ENCODE assay signal across 8 cellular contexts in the genomic region with DNA sequence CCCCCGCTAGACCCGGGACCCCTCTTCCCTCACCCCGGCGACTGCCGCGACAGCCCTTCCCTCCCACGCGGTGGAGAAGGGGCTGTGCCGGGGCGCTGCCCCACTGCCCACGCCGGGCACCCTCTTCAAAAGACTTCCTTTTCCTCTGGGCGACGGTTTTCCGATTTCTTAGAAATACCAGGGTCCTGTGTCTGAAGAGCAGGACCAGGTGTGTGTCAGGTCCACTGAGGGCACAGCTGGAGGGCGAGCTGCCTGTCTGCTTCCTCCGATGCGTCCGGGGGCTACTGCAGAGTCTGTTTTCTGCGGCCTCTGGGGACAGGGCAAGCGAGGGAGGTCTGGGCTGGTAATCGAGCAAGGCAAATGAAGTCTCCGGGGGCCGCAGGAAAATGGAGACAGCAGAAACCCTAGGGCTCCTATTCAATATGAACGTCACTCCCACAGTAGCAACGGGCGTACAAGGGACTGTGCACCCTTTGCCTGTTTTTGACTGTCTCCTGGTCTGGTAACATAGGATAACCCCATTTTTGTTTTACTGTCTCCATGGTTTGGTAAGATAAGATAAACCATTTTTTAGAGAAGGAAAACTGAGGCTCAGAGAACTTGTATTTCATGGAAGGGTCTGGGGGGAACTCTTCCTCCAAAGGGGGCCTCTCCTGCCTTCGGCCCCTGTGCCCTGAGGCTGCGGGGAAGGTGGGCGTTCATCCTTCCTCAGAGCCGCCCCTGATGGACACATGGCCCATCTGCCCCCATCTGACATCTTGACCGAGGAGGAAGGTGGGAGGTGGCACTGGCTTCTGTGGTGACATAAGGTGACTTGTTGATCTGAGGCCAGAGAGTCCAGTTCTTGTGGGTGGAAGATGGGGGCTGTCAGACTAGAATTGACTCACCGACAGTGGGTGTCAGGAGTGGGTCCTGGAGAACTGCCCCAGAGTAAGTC. TPM values are rescaled to one million over a fixed set of nuclear protein-coding genes. Genes with fewer than 3 reads are reported as not detected.
DNase-seq lines count a peak whose midpoint lies in the region; ATAC-seq and TF ChIP-seq lines count a peak whose summit lies in the region.

No MANE protein-coding gene starts in this region.

- H3K4me1 ChIP-seq in foreskin keratinocyte: no peaks in the 10 kb centered on the region

- H3K36me3 Mint-ChIP-seq in activated CD4-positive, alpha-beta memory T cell treated with anti-CD3 and anti-CD28 coated beads for 36 hours: peaks cover 39% of the 10 kb centered on the region

- no peak for TF ChIP-seq CTCF in AG10803 (conservative IDR thresholded peaks at IDR 0.05; ENCODE audit: low read length)
- no peak for TF ChIP-seq CTCF in foreskin keratinocyte (conservative IDR thresholded peaks at IDR 0.05)
- TF ChIP-seq CTCF in omental fat pad (IDR thresholded peaks at IDR 0.05): no peak

- peak overlapping the region; percentile 97 for H3K27ac Mint-ChIP-seq in activated CD4-positive, alpha-beta memory T cell treated with anti-CD3 and anti-CD28 coated beads for 36 hours

- DNase-seq in AG10803 (ENCODE audit: low read depth) (no peak), Right ventricle myocardium superior (no peak), NCI-H748 (lab: John Stamatoyannopoulos, UW; ENCODE audit: unreplicated experiment) (no peak), foreskin keratinocyte (no peak), omental fat pad (ENCODE audit: low spot score) (no peak)
- peak; percentile 36 for DNase-seq in activated CD4-positive, alpha-beta memory T cell treated with anti-CD3 and anti-CD28 coated beads for 36 hours
- DNase-seq in stimulated activated naive CD8-positive, alpha-beta T cell treated with anti-CD3 and anti-CD28 coated beads, Interleukin-15, Interleukin-2, amounts not matched to agents 100 U/mL and 50 U/mL, for 24 hours: peak; percentile 43

- intact Hi-C loops in activated CD4-positive, alpha-beta memory T cell treated with anti-CD3 and anti-CD28 coated beads for 36 hours (cut with micrococcal nuclease): no loop called here
- intact Hi-C loops in Right ventricle myocardium superior (cut with DNase I): no loop called here

- CTCF ChIA-PET in activated CD4-positive, alpha-beta memory T cell treated with anti-CD3 and anti-CD28 coated beads for 36 hours (lab: Charles Lee): interaction anchor here (1.4 to 2.8 kb wide), 2 partner anchors 41 to 42 kb away, joined by 6 to 23 read pairs; no protein-coding TSS in a partner anchor

- POLR2A ChIA-PET in activated CD4-positive, alpha-beta memory T cell treated with anti-CD3 and anti-CD28 coated beads for 36 hours (lab: Charles Lee): interaction anchor here (0.5 to 3.3 kb wide), 8 partner anchors 8 to 42 kb away, joined by 3 to 26 read pairs (median 5); no protein-coding TSS in a partner anchor

- peaks cover 4% of the 10 kb centered on the region for H3K9me3 Mint-ChIP-seq in activated CD4-positive, alpha-beta memory T cell treated with anti-CD3 and anti-CD28 coated beads for 36 hours

- H3K4me3 ChIP-seq in AG10803 (ENCODE audit: low read length): peak overlapping the region; percentile 62

- no peaks in the 10 kb centered on the region for H3K27me3 Mint-ChIP-seq in activated CD4-positive, alpha-beta memory T cell treated with anti-CD3 and anti-CD28 coated beads for 36 hours

- ATAC-seq in GM21390 (IDR thresholded peaks at IDR 0.05; ENCODE audit: unreplicated experiment) (peak; percentile 7), Right ventricle myocardium superior (ENCODE audit: poor library complexity) (peak; percentile 22), foreskin keratinocyte (no peak), omental fat pad (ENCODE audit: low FRiP score) (no peak)
- ATAC-seq in stimulated activated naive CD8-positive, alpha-beta T cell treated with anti-CD3 and anti-CD28 coated beads, Interleukin-15, Interleukin-2, amounts not matched to agents 100 U/mL and 50 U/mL, for 24 hours: no peak

- peaks cover 66% of the 10 kb centered on the region for H3K4me1 Mint-ChIP-seq in activated CD4-positive, alpha-beta memory T cell treated with anti-CD3 and anti-CD28 coated beads for 36 hours (ENCODE audit: low read depth)

- peak overlapping the region; percentile 98 for H3K4me3 Mint-ChIP-seq in activated CD4-positive, alpha-beta memory T cell treated with anti-CD3 and anti-CD28 coated beads for 36 hours

- H3K27ac ChIP-seq in foreskin keratinocyte: no peak overlapping the region

- peaks cover 56% of the 10 kb centered on the region for H3K27me3 ChIP-seq in foreskin keratinocyte

RNA-seq across cellular contexts. Expression of a gene that starts 1.0 kb away (rescaled TPM):
- total RNA-seq in activated CD4-positive, alpha-beta memory T cell treated with anti-CD3 and anti-CD28 coated beads for 36 hours: 100 to 1,000 TPM; 201 to 211 TPM
- total RNA-seq in Right ventricle myocardium superior (13.7 TPM), foreskin keratinocyte (0.07 and 0.14 TPM in 2 replicates), omental fat pad (100 to 1,000 TPM in 2 of 4 donors, 10 to 100 TPM in 2; 34.0 to 122 (median 84.5) TPM)
- polyA plus RNA-seq in foreskin keratinocyte: 0.02 and 0.03 TPM in 2 replicates

Comparison
In these comparisons a context has a peak if more than half of its experiments do, and no peak if none do; other contexts are left out.
1. DNase-seq: peak in activated CD4-positive, alpha-beta memory T cell treated with anti-CD3 and anti-CD28 coated beads for 36 hours (single experiment) and stimulated activated naive CD8-positive, alpha-beta T cell treated with anti-CD3 and anti-CD28 coated beads, Interleukin-15, Interleukin-2, amounts not matched to agents 100 U/mL and 50 U/mL, for 24 hours (single experiment); none in AG10803 (single experiment), Right ventricle myocardium superior (single experiment), NCI-H748 (single experiment), foreskin keratinocyte (0 of 2) and omental fat pad (single experiment).
2. ATAC-seq: peak in GM21390 (single experiment) and Right ventricle myocardium superior (single experiment); none in stimulated activated naive CD8-positive, alpha-beta T cell treated with anti-CD3 and anti-CD28 coated beads, Interleukin-15, Interleukin-2, amounts not matched to agents 100 U/mL and 50 U/mL, for 24 hours (single experiment), foreskin keratinocyte (single experiment) and omental fat pad (single experiment).
3. RNA of a gene that starts 1.0 kb away (total RNA-seq): 201 to 211 TPM in activated CD4-positive, alpha-beta memory T cell treated with anti-CD3 and anti-CD28 coated beads for 36 hours, 34.0 to 122 TPM in omental fat pad and 13.7 TPM in Right ventricle myocardium superior (single experiment); 0.07 to 0.14 TPM in foreskin keratinocyte; every median in the first group is over 10 times any median in the second.